1 cellular context compared by ENCODE assay signal in genomic region chr17:17303010-17303846, GRCh38.
TF ChIP-seq lines count a peak whose summit lies in the region.

NT5M (plus strand) TSS chr17:17303373; CDS start chr17:17303551, 178 bp downstream.

TF ChIP-seq in H1, 55 proteins besides CTCF, POLR2A, EP300 and RAD21:
- TF ChIP-seq GABPA (IDR thresholded peaks at IDR 0.05; ENCODE audit: borderline replicate concordance, insufficient read depth, low read length) (0 out of 2 replicates have a peak, but pooled peaks have one; percentile 41), POU5F1 (IDR thresholded peaks at IDR 0.05; ENCODE audit: low read depth, low read length) (no peak), ASH2L (IDR thresholded peaks at IDR 0.05; ENCODE audit: low read length) (peak; percentile 26), NANOG (IDR thresholded peaks at IDR 0.05; ENCODE audit: insufficient read depth, low read depth, low read length, poor library complexity, severe bottlenecking) (no peak), BACH1 (IDR thresholded peaks at IDR 0.05; ENCODE audit: low read length) (peak; percentile 41; the same call in 1 of the 2 replicates), SUZ12 (IDR thresholded peaks at IDR 0.05; ENCODE audit: low read length) (0 out of 2 replicates have a peak, but pooled peaks have one; percentile 24), SRF (IDR thresholded peaks at IDR 0.05; ENCODE audit: low read depth, low read length) (no peak), PHF8 (conservative IDR thresholded peaks at IDR 0.05; ENCODE audit: low read depth, low read length) (peak; percentile 82), RBBP5 (IDR thresholded peaks at IDR 0.05; ENCODE audit: borderline replicate concordance, low read depth, low read length) (peak; percentile 49; the same call in 1 of the 2 replicates), CREB1 (IDR thresholded peaks at IDR 0.05) (peak; percentile 67), POLR2AphosphoS5 (IDR thresholded peaks at IDR 0.05; ENCODE audit: low read depth, low read length) (peak; percentile 24; the same call in 1 of the 2 replicates), TAF7 (optimal IDR thresholded peaks at IDR 0.05; ENCODE audit: borderline replicate concordance, low read depth, low read length) (no peak), KDM4A (IDR thresholded peaks at IDR 0.05; ENCODE audit: low read depth, low read length, severe bottlenecking) (peak; percentile 80), TAF1 (IDR thresholded peaks at IDR 0.05; ENCODE audit: low read depth, low read length) (peak; percentile 68), EZH2 (IDR thresholded peaks at IDR 0.05; ENCODE audit: low read depth, low read length, severe bottlenecking) (no peak), BCL11A (IDR thresholded peaks at IDR 0.05; ENCODE audit: low read depth in 2 of 2, low read length in 2 of 2) (no peak)
- TF ChIP-seq, protein P1, sequence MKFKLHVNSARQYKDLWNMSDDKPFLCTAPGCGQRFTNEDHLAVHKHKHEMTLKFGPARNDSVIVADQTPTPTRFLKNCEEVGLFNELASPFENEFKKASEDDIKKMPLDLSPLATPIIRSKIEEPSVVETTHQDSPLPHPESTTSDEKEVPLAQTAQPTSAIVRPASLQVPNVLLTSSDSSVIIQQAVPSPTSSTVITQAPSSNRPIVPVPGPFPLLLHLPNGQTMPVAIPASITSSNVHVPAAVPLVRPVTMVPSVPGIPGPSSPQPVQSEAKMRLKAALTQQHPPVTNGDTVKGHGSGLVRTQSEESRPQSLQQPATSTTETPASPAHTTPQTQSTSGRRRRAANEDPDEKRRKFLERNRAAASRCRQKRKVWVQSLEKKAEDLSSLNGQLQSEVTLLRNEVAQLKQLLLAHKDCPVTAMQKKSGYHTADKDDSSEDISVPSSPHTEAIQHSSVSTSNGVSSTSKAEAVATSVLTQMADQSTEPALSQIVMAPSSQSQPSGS (IDR thresholded peaks at IDR 0.05; ENCODE audit: low read length): no peak
